17 cellular contexts compared by ENCODE assay signal in the genomic region with DNA sequence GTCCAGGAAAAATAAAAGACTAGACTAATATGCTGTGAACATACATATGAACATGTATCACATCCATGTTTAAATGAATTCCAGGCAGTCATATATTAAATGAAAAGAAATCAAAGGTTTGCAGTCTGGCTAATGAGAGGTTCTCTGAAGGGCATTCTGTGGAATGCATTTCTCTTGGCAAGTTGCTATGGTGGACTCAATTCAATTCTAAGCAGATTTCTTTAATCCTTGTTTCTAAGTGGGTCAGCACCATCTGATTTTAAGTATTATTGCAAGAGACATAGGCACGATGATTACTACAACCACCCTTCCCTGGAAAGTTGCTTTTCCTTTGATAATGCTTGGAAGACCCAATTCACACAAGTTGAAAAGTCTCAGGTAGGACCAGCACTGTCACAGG. TPM values are rescaled to one million over a fixed set of nuclear protein-coding genes. Genes with fewer than 3 reads are reported as not detected.
DNase-seq lines count a peak whose midpoint lies in the region; ATAC-seq and TF ChIP-seq lines count a peak whose summit lies in the region.
"Had no signal": no experiment of that assay in that cellular context is flagged by ENCODE, and none has a peak within 500 bp of the region (broad histone marks: within the 10 kb centered on the region; RNA-seq: fewer than 3 reads in every experiment).

No MANE protein-coding gene starts in this region.

- peaks cover 19% of the 10 kb centered on the region for H3K4me1 Mint-ChIP-seq in brain
- peaks cover 54% of the 10 kb centered on the region for H3K4me1 Mint-ChIP-seq in mesothelial cell of epicardium
- H3K4me1 Mint-ChIP-seq: CD14-positive monocyte; CD4-positive, alpha-beta memory T cell had no signal

- intact Hi-C loops in vagina (cut with DNase I) = no loop called here

- H3K4me3 ChIP-seq in vagina = no peak overlapping the region
- H3K4me3 ChIP-seq: A549, BLaER1, GM23338 had no signal

- peak; percentile 8 for DNase-seq in NCI-H82 (lab: John Stamatoyannopoulos, UW)
- DNase-seq in NCI-H82 treated with DMSO at 0.1 percent for 48 hours (lab: John Stamatoyannopoulos, UW; ENCODE audit: unreplicated experiment) = no peak
- DNase-seq in mesothelial cell of epicardium (ENCODE audit: low spot score in 2 of 2, unreplicated experiment in 2 of 2) = no peak
- no peak for DNase-seq in vagina (ENCODE audit: extremely low spot score in 2 of 2)
- DNase-seq in NCI-H524 treated with DMSO at 0.1 percent for 48 hours (lab: John Stamatoyannopoulos, UW) = no peak
- DNase-seq: CD4-positive, alpha-beta memory T cell; DMS79 treated with DMSO at 0.1 percent for 48 hours; GF-D8; HCEC 1CT had no signal

- H3K27me3 Mint-ChIP-seq in brain (peaks cover 2% of the 10 kb centered on the region), mesothelial cell of epicardium (ENCODE audit: low read depth) (no peaks in the 10 kb centered on the region)

- ATAC-seq in GM19035 (IDR thresholded peaks at IDR 0.05; ENCODE audit: unreplicated experiment) = no peak
- ATAC-seq: A549, GM23338 had no signal

- no peaks in the 10 kb centered on the region for H3K36me3 ChIP-seq in vagina
- H3K36me3 ChIP-seq: BLaER1 had no signal

- H3K9me3 Mint-ChIP-seq in brain (peaks cover 0 to 3% (median 0%) of the 10 kb centered on the region in 5 experiments), mesothelial cell of epicardium (no peaks in the 10 kb centered on the region)
- H3K9me3 Mint-ChIP-seq: CD14-positive monocyte, GM23338 had no signal

- peak overlapping the region in 3 of 5 experiments; percentile 49 to 89 (median 67) for H3K27ac Mint-ChIP-seq in brain
- peak overlapping the region; percentile 21 for H3K27ac Mint-ChIP-seq in mesothelial cell of epicardium
- H3K27ac Mint-ChIP-seq: CD14-positive monocyte; CD4-positive, alpha-beta memory T cell; GM23338 had no signal

- TF ChIP-seq CTCF in brain (conservative IDR thresholded peaks at IDR 0.05) = no peak
- no peak for TF ChIP-seq CTCF in mesothelial cell of epicardium (IDR thresholded peaks at IDR 0.05; ENCODE audit: unreplicated experiment)
- no peak for TF ChIP-seq CTCF in vagina (IDR thresholded peaks at IDR 0.05)

- H3K36me3 Mint-ChIP-seq in brain = no peaks in the 10 kb centered on the region
- H3K36me3 Mint-ChIP-seq in mesothelial cell of epicardium = no peaks in the 10 kb centered on the region
- H3K36me3 Mint-ChIP-seq: CD14-positive monocyte; CD4-positive, alpha-beta memory T cell had no signal

- peaks cover 15% of the 10 kb centered on the region for H3K4me1 ChIP-seq in vagina
- H3K4me1 ChIP-seq: BLaER1 had no signal

- no peaks in the 10 kb centered on the region for H3K27me3 ChIP-seq in vagina
- H3K27me3 ChIP-seq: BLaER1 had no signal

- H3K27ac ChIP-seq in vagina = no peak overlapping the region
- H3K27ac ChIP-seq: 22Rv1, BLaER1, HL-60 had no signal

- H3K4me3 Mint-ChIP-seq in brain (peak overlapping the region in 1 of 5 experiments; percentile 39), mesothelial cell of epicardium (no peak overlapping the region)
- H3K4me3 Mint-ChIP-seq: CD14-positive monocyte; CD4-positive, alpha-beta memory T cell; GM23338 had no signal

- no peaks in the 10 kb centered on the region for H3K9me3 ChIP-seq in vagina
- H3K9me3 ChIP-seq: A549, BLaER1 had no signal

- TF ChIP-seq POLR2A in vagina (IDR thresholded peaks at IDR 0.05) = no peak

RNA-seq across cellular contexts. Expression of a gene that starts 23.9 kb away (rescaled TPM):
- 0.19 TPM for polyA plus RNA-seq in brain (ENCODE audit: insufficient read depth, low read depth, low replicate concordance)
- 12.7 to 14.5 TPM (median 14.4 TPM) in 3 replicates for total RNA-seq in mesothelial cell of epicardium
- total RNA-seq in vagina = 0.49 TPM
- total RNA-seq: CD4-positive, alpha-beta memory T cell; GM23338 had no signal
- polyA plus RNA-seq: CD14-positive monocyte; CD4-positive, alpha-beta memory T cell; GM23338 had no signal
